ENCODE assay signal across 1 cellular context in the genomic region with DNA sequence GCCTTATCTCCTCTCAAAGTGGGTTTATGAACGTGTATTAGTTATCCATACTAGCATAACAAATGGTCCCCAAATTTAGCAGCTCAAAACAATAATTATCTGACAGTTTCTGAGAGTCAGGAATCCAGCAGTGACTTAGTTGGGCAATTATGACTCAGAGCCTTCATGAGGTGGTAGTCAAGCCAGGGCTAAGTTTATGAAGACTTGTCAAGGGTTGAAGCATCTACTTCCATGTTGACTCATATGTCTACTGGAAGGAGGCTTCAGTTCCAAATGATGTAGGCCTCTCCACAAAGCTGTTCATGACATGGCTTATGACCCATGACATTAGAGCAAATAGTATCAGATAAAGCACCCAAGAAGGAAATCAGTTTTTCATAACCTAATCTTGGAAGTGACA.
A peak's percentile ranks its signal among the peaks of the same experiment; 100 is the strongest.
TF ChIP-seq lines count a peak whose summit lies in the region.

No MANE protein-coding gene starts in this region.

TF ChIP-seq in K562, 482 proteins besides CTCF, POLR2A, EP300 and RAD21 (continued from another document):
- TF ChIP-seq, protein P1, sequence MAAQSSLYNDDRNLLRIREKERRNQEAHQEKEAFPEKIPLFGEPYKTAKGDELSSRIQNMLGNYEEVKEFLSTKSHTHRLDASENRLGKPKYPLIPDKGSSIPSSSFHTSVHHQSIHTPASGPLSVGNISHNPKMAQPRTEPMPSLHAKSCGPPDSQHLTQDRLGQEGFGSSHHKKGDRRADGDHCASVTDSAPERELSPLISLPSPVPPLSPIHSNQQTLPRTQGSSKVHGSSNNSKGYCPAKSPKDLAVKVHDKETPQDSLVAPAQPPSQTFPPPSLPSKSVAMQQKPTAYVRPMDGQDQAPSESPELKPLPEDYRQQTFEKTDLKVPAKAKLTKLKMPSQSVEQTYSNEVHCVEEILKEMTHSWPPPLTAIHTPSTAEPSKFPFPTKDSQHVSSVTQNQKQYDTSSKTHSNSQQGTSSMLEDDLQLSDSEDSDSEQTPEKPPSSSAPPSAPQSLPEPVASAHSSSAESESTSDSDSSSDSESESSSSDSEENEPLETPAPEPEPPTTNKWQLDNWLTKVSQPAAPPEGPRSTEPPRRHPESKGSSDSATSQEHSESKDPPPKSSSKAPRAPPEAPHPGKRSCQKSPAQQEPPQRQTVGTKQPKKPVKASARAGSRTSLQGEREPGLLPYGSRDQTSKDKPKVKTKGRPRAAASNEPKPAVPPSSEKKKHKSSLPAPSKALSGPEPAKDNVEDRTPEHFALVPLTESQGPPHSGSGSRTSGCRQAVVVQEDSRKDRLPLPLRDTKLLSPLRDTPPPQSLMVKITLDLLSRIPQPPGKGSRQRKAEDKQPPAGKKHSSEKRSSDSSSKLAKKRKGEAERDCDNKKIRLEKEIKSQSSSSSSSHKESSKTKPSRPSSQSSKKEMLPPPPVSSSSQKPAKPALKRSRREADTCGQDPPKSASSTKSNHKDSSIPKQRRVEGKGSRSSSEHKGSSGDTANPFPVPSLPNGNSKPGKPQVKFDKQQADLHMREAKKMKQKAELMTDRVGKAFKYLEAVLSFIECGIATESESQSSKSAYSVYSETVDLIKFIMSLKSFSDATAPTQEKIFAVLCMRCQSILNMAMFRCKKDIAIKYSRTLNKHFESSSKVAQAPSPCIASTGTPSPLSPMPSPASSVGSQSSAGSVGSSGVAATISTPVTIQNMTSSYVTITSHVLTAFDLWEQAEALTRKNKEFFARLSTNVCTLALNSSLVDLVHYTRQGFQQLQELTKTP (IDR thresholded peaks at IDR 0.05; ENCODE audit: low read depth in 1 of 2, partially characterized antibody in 2 of 2): no peak
- TF ChIP-seq EHMT2 (IDR thresholded peaks at IDR 0.05): 0 out of 2 replicates have a peak, but pooled peaks have one; percentile 29
- no peak for TF ChIP-seq SMAD4 (CRISPR knock-in tag; conservative IDR thresholded peaks at IDR 0.05)
- no peak for TF ChIP-seq NEUROD1 (IDR thresholded peaks at IDR 0.05; ENCODE audit: borderline replicate concordance, low read depth, low read length, partially characterized antibody)
- TF ChIP-seq ZNF668 (CRISPR knock-in tag; IDR thresholded peaks at IDR 0.05): no peak
- TF ChIP-seq STAG1 (CRISPR knock-in tag; IDR thresholded peaks at IDR 0.05; ENCODE audit: borderline replicate concordance): no peak
- no peak for TF ChIP-seq SMAD2 (IDR thresholded peaks at IDR 0.05; ENCODE audit: low read depth, low read length)
- no peak for TF ChIP-seq ZNF766 (CRISPR knock-in tag; conservative IDR thresholded peaks at IDR 0.05)
- no peak for TF ChIP-seq PHF20 (IDR thresholded peaks at IDR 0.05; ENCODE audit: partially characterized antibody)
- no peak for TF ChIP-seq TCF7L2 (IDR thresholded peaks at IDR 0.05; ENCODE audit: low read depth, low read length)
- TF ChIP-seq PTBP1 (IDR thresholded peaks at IDR 0.05; ENCODE audit: low read depth, low read length): no peak
- TF ChIP-seq ZNF584 (CRISPR knock-in tag; IDR thresholded peaks at IDR 0.05; ENCODE audit: low read depth): no peak
- TF ChIP-seq, protein P2, sequence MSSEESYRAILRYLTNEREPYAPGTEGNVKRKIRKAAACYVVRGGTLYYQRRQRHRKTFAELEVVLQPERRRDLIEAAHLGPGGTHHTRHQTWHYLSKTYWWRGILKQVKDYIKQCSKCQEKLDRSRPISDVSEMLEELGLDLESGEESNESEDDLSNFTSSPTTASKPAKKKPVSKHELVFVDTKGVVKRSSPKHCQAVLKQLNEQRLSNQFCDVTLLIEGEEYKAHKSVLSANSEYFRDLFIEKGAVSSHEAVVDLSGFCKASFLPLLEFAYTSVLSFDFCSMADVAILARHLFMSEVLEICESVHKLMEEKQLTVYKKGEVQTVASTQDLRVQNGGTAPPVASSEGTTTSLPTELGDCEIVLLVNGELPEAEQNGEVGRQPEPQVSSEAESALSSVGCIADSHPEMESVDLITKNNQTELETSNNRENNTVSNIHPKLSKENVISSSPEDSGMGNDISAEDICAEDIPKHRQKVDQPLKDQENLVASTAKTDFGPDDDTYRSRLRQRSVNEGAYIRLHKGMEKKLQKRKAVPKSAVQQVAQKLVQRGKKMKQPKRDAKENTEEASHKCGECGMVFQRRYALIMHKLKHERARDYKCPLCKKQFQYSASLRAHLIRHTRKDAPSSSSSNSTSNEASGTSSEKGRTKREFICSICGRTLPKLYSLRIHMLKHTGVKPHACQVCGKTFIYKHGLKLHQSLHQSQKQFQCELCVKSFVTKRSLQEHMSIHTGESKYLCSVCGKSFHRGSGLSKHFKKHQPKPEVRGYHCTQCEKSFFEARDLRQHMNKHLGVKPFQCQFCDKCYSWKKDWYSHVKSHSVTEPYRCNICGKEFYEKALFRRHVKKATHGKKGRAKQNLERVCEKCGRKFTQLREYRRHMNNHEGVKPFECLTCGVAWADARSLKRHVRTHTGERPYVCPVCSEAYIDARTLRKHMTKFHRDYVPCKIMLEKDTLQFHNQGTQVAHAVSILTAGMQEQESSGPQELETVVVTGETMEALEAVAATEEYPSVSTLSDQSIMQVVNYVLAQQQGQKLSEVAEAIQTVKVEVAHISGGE (CRISPR knock-in tag; IDR thresholded peaks at IDR 0.05): no peak
- TF ChIP-seq, protein P3, sequence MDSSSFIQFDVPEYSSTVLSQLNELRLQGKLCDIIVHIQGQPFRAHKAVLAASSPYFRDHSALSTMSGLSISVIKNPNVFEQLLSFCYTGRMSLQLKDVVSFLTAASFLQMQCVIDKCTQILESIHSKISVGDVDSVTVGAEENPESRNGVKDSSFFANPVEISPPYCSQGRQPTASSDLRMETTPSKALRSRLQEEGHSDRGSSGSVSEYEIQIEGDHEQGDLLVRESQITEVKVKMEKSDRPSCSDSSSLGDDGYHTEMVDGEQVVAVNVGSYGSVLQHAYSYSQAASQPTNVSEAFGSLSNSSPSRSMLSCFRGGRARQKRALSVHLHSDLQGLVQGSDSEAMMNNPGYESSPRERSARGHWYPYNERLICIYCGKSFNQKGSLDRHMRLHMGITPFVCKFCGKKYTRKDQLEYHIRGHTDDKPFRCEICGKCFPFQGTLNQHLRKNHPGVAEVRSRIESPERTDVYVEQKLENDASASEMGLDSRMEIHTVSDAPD (CRISPR knock-in tag; IDR thresholded peaks at IDR 0.05): no peak
- no peak for TF ChIP-seq ZNF324 (CRISPR knock-in tag; IDR thresholded peaks at IDR 0.05)
- TF ChIP-seq JUNB (CRISPR knock-in tag; conservative IDR thresholded peaks at IDR 0.05): no peak
- TF ChIP-seq MEIS2 (IDR thresholded peaks at IDR 0.05; ENCODE audit: partially characterized antibody): no peak
- TF ChIP-seq, protein P4, sequence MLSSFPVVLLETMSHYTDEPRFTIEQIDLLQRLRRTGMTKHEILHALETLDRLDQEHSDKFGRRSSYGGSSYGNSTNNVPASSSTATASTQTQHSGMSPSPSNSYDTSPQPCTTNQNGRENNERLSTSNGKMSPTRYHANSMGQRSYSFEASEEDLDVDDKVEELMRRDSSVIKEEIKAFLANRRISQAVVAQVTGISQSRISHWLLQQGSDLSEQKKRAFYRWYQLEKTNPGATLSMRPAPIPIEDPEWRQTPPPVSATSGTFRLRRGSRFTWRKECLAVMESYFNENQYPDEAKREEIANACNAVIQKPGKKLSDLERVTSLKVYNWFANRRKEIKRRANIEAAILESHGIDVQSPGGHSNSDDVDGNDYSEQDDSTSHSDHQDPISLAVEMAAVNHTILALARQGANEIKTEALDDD (IDR thresholded peaks at IDR 0.05): peak; percentile 38; the same call in 1 of the 2 replicates
- TF ChIP-seq, protein P5, sequence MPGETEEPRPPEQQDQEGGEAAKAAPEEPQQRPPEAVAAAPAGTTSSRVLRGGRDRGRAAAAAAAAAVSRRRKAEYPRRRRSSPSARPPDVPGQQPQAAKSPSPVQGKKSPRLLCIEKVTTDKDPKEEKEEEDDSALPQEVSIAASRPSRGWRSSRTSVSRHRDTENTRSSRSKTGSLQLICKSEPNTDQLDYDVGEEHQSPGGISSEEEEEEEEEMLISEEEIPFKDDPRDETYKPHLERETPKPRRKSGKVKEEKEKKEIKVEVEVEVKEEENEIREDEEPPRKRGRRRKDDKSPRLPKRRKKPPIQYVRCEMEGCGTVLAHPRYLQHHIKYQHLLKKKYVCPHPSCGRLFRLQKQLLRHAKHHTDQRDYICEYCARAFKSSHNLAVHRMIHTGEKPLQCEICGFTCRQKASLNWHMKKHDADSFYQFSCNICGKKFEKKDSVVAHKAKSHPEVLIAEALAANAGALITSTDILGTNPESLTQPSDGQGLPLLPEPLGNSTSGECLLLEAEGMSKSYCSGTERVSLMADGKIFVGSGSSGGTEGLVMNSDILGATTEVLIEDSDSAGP (CRISPR knock-in tag; IDR thresholded peaks at IDR 0.05): no peak
- no peak for TF ChIP-seq EP400 (IDR thresholded peaks at IDR 0.05)
- TF ChIP-seq, protein P6, sequence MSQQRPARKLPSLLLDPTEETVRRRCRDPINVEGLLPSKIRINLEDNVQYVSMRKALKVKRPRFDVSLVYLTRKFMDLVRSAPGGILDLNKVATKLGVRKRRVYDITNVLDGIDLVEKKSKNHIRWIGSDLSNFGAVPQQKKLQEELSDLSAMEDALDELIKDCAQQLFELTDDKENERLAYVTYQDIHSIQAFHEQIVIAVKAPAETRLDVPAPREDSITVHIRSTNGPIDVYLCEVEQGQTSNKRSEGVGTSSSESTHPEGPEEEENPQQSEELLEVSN (IDR thresholded peaks at IDR 0.05; ENCODE audit: borderline replicate concordance in 1 of 2, extremely low read depth in 1 of 2, insufficient read depth in 1 of 2, insufficient read length in 1 of 2, low read depth in 1 of 2, low read length in 1 of 2, poor library complexity in 1 of 2, severe bottlenecking in 1 of 2): no peak
- TF ChIP-seq ZNF165 (CRISPR knock-in tag; IDR thresholded peaks at IDR 0.05; ENCODE audit: borderline replicate concordance): no peak
